ENCODE assay signal across 8 cellular contexts in the genomic region with DNA sequence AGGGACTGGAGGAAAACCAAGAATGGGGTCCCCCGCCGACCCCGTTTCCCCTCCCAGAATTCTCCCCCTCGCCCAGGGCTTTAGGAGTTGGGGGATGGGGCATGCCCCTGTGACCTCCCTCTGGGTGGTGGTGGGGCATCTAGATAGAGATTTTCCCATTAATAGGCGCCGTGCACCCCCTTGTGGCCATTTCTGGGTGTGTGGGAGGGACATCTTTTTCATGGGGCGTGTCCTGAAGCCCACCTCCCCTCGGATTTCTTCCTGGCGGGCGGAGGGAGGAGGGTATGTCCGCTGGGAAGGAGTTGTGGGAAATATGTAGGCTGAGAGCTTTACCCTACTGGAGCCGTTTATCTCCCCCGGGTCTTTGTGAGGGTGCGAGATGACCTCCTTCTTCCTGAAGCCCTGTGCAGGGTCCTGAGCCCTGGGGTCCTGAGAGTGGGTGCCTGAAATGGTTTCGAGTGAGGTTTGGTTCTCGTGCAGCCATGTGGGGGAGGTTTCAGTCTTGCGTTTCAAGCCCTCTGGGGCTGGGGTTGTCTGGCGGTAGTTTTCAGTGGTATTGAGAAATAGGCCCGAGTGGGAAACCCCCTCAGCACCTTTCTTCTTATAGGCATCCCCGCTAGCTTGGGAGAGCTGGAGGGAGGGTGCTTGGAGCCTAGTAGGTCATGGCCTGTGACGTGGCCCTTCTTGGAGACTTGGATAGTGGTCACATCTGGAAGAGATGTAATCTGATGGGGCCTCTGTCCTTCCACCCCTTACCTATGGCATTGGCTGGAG. TPM values are rescaled to one million over a fixed set of nuclear protein-coding genes. Genes with fewer than 3 reads are reported as not detected.
DNase-seq lines count a peak whose midpoint lies in the region; ATAC-seq and TF ChIP-seq lines count a peak whose summit lies in the region.

No MANE protein-coding gene starts in this region.

- H3K9ac ChIP-seq in mesenchymal stem cell (ENCODE audit: low read length) = peak overlapping the region; percentile 98

- H3K23ac ChIP-seq in mesenchymal stem cell (ENCODE audit: low read length in 2 of 2) = peak overlapping the region in 1 of 2 experiments; percentile 64

- peak overlapping the region; percentile 63 to 100 for H3K18ac ChIP-seq in mesenchymal stem cell (ENCODE audit: low read depth in 1 of 2, low read length in 2 of 2)

- H3K79me1 ChIP-seq in mesenchymal stem cell (replicated peaks; ENCODE audit: low read length, poor library complexity, severe bottlenecking) = no peaks in the 10 kb centered on the region

- H3K36me3 ChIP-seq in mesenchymal stem cell (ENCODE audit: control insufficient read depth in 1 of 2, insufficient read depth in 2 of 2, low read depth in 1 of 2, low read length in 2 of 2) = peaks cover 17 to 31% of the 10 kb centered on the region in 2 experiments

- peak overlapping the region in 1 of 2 experiments; percentile 15 for H2BK12ac ChIP-seq in mesenchymal stem cell (ENCODE audit: low read length in 2 of 2)

- peak overlapping the region; percentile 98 for H3K4me2 ChIP-seq in mesenchymal stem cell (ENCODE audit: low read length, poor library complexity, severe bottlenecking)

- H3K27me3 ChIP-seq in AG04450 (ENCODE audit: control insufficient read depth, insufficient read depth, low read length) = no peaks in the 10 kb centered on the region
- H3K27me3 ChIP-seq in mesenchymal stem cell (ENCODE audit: control insufficient read depth in 1 of 2, insufficient read depth in 1 of 2, low read length in 2 of 2) = no peaks in the 10 kb centered on the region

- H2AK5ac ChIP-seq in mesenchymal stem cell (ENCODE audit: low read length, severe bottlenecking) = peak overlapping the region; percentile 82

- peak; percentile 70 for TF ChIP-seq CTCF in AG04450 (IDR thresholded peaks at IDR 0.05; ENCODE audit: low read depth, low read length)
- peak; percentile 42 for TF ChIP-seq CTCF in GM20000 (IDR thresholded peaks at IDR 0.05; ENCODE audit: extremely low read depth, missing control alignments)

- WGBS in mesenchymal stem cell = 3% methylated on average over 13 of the region's 21 CpGs

- no peak for DNase-seq in AG04450 (ENCODE audit: low read depth, low spot score)
- peak; percentile 81 for DNase-seq in GM20000 (ENCODE audit: low spot score)
- peak; percentile 85 to 90 for DNase-seq in NCI-H524 (lab: John Stamatoyannopoulos, UW)
- peak; percentile 86 to 87 for DNase-seq in activated CD4-positive, alpha-beta T cell treated with anti-CD3 and anti-CD28 coated beads, Interleukin-2, amount 50 U/mL, for 48 hours
- DNase-seq in ecto neural progenitor cell (ENCODE audit: low spot score) = peak; percentile 95
- peak; percentile 91 for DNase-seq in mesenchymal stem cell
- DNase-seq in stimulated activated CD8-positive, alpha-beta memory T cell treated with anti-CD3 and anti-CD28 coated beads, Interleukin-15, amount 100 ng/mL, for 48 hours (ENCODE audit: low read depth in 2 of 2) = peak; percentile 65 to 69

- no peak overlapping the region for H2AFZ ChIP-seq in mesenchymal stem cell (ENCODE audit: low read depth, low read length)

- peak overlapping the region; percentile 98 for H3K4me3 ChIP-seq in AG04450 (ENCODE audit: low read depth, low read length)
- H3K4me3 ChIP-seq in mesenchymal stem cell (ENCODE audit: insufficient read depth in 1 of 2, low read depth in 1 of 2, low read length in 2 of 2) = peak overlapping the region; percentile 98 to 99

- peak overlapping the region; percentile 59 for H4K8ac ChIP-seq in mesenchymal stem cell (ENCODE audit: low read length)

- H3K4me1 ChIP-seq in mesenchymal stem cell (ENCODE audit: control insufficient read depth, insufficient read depth, low read depth, low read length) = peaks cover 34% of the 10 kb centered on the region

- H3K4ac ChIP-seq in mesenchymal stem cell (ENCODE audit: low read depth in 1 of 2, low read length in 2 of 2) = peak overlapping the region in 1 of 2 experiments; percentile 29

- H3K27ac ChIP-seq in AG04450 (ENCODE audit: low read depth, low read length) (peak overlapping the region; percentile 82), mesenchymal stem cell (ENCODE audit: low read length, poor library complexity, severe bottlenecking) (peak overlapping the region; percentile 72)

- CTCF ChIA-PET in AG04450 (lab: Charles Lee) = interaction anchor here (0.5 to 1.8 kb wide), 5 partner anchors 12 to 169 kb away, joined by 3 to 4 read pairs (median 3); a partner anchor contains a TSS

- H2BK15ac ChIP-seq in mesenchymal stem cell (ENCODE audit: low read depth, poor library complexity, severe bottlenecking) = no peak overlapping the region

- H3K9me3 ChIP-seq in AG04450 (ENCODE audit: control insufficient read depth, insufficient read depth, low read length) = peaks cover 4% of the 10 kb centered on the region; the same call in 1 of the 2 replicates
- H3K9me3 ChIP-seq in mesenchymal stem cell (ENCODE audit: control insufficient read depth, low read length) = no peaks in the 10 kb centered on the region

- H4K91ac ChIP-seq in mesenchymal stem cell (ENCODE audit: low read length) = peak overlapping the region; percentile 41

- peak overlapping the region; percentile 54 for H2BK5ac ChIP-seq in mesenchymal stem cell (ENCODE audit: low read depth, low read length, poor library complexity, severe bottlenecking)

- ATAC-seq in GM18517 (IDR thresholded peaks at IDR 0.05; ENCODE audit: unreplicated experiment) = no peak

- POLR2A ChIA-PET in AG04450 (lab: Yijun Ruan, JAX) = interaction anchor here (2.8 kb wide), 1 partner anchor 14 kb away, joined by 14 read pairs; no protein-coding TSS in a partner anchor

- no peak overlapping the region for H2BK120ac ChIP-seq in mesenchymal stem cell (ENCODE audit: low read depth, low read length)

- peak overlapping the region in 1 of 2 experiments; percentile 4 for H3K14ac ChIP-seq in mesenchymal stem cell (ENCODE audit: low read length in 2 of 2)

RNA-seq across cellular contexts. Expression of a gene that starts 1.0 kb away (rescaled TPM):
- 287 and 305 TPM in 2 replicates for polyA plus RNA-seq in AG04450 (2011; rRNA removed)
- 393 and 556 TPM in 2 replicates for polyA minus RNA-seq in AG04450 (2011; rRNA and poly(A)+ RNA removed)
- 111 TPM for polyA plus RNA-seq in mesenchymal stem cell (2013, experiment 1 of 2)
- 103 TPM for polyA plus RNA-seq in mesenchymal stem cell (2013, experiment 2 of 2)

RNA-seq across cellular contexts. Expression of a gene that starts 11.3 kb away (rescaled TPM):
- polyA plus RNA-seq in AG04450 (2011; rRNA removed) = 0.19 and 0.33 TPM in 2 replicates
- polyA minus RNA-seq in AG04450 (2011; rRNA and poly(A)+ RNA removed) = 0.14 and 0.39 TPM in 2 replicates
- 0.68 TPM for polyA plus RNA-seq in mesenchymal stem cell (2013, experiment 1 of 2)
- polyA plus RNA-seq in mesenchymal stem cell (2013, experiment 2 of 2) = 0.44 TPM

RNA-seq across cellular contexts. Expression of a gene that starts 12.4 kb away (rescaled TPM):
- polyA plus RNA-seq in AG04450 (2011; rRNA removed) = 8.8 and 10.9 TPM in 2 replicates
- polyA minus RNA-seq in AG04450 (2011; rRNA and poly(A)+ RNA removed) = 4.4 and 5.9 TPM in 2 replicates
- polyA plus RNA-seq in mesenchymal stem cell (2013, experiment 1 of 2) = 20.5 TPM
- 20.9 TPM for polyA plus RNA-seq in mesenchymal stem cell (2013, experiment 2 of 2)

RNA-seq across cellular contexts. Expression of a gene that starts 12.4 kb away (rescaled TPM):
- 33.5 and 54.9 TPM in 2 replicates for polyA plus RNA-seq in AG04450 (2011; rRNA removed)
- 26.1 and 35.0 TPM in 2 replicates for polyA minus RNA-seq in AG04450 (2011; rRNA and poly(A)+ RNA removed)
- 73.1 TPM for polyA plus RNA-seq in mesenchymal stem cell (2013, experiment 1 of 2)
- 76.3 TPM for polyA plus RNA-seq in mesenchymal stem cell (2013, experiment 2 of 2)

RNA-seq across cellular contexts. Expression of a gene that starts 12.8 kb away (rescaled TPM):
- 20.3 and 24.2 TPM in 2 replicates for polyA plus RNA-seq in AG04450 (2011; rRNA removed)
- 22.8 and 28.5 TPM in 2 replicates for polyA minus RNA-seq in AG04450 (2011; rRNA and poly(A)+ RNA removed)
- 24.1 TPM for polyA plus RNA-seq in mesenchymal stem cell (2013, experiment 1 of 2)
- polyA plus RNA-seq in mesenchymal stem cell (2013, experiment 2 of 2) = 23.0 TPM
